Comparison of ENCODE assay signal across 8 cellular contexts in the genomic region with DNA sequence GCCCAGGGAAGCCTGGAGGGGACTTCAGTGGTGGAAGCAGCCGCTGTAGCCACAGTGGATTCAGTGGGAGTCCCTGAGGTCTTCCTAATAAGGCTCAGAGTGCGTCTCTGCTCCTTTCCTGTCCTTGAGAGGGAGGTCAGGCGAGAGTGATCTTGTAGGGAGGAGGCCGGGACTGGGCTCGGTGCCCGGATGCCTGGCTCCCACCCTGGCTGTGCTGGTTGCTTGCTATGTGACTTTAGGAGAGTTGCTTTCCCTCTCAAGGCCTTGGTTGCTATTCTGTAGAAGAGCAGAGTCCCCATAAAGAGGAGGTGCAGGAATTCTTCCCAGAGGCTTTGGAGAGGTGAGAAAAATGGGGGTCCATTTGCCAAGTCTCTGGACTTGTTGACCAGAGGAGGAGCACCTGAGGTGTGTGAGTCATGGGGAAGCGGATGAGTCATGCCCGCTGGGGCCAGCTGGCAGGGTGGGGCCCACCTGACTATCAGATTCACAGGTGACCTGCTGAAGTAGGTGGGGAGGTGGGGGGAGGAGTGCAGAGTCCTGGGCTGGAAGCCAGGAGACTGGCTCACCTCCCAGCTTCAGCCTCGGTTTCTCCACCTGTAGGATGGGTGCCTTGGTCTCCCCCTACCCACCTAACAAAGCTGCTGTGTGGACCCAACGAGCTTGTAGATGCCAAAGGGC. TPM values are rescaled to one million over a fixed set of nuclear protein-coding genes. Genes with fewer than 3 reads are reported as not detected.
A peak's percentile ranks its signal among the peaks of the same experiment; 100 is the strongest.
DNase-seq lines count a peak whose midpoint lies in the region; ATAC-seq and TF ChIP-seq lines count a peak whose summit lies in the region.

No MANE protein-coding gene starts in this region.

- 25 to 40% methylated on average over 10 of the region's 10 CpGs for WGBS in testis, 2 donors

- H3K4me3 ChIP-seq in kidney epithelial cell (ENCODE audit: low read depth, low read length) (no peak overlapping the region), testis (no peak overlapping the region)

- intact Hi-C loops in testis (cut with DNase I; ENCODE audit: low total_unique reads) = no loop called here

- no peak for TF ChIP-seq POLR2A in testis (IDR thresholded peaks at IDR 0.05)

- ATAC-seq in HG03097 (IDR thresholded peaks at IDR 0.05; ENCODE audit: low FRiP score, unreplicated experiment) (no peak), GM18511 (IDR thresholded peaks at IDR 0.05; ENCODE audit: unreplicated experiment) (no peak)

- peak overlapping the region; percentile 91 to 94 for H3K27ac ChIP-seq in testis

- peaks cover 93% of the 10 kb centered on the region for H3K4me1 ChIP-seq in testis

- H3K36me3 ChIP-seq in kidney epithelial cell (ENCODE audit: control insufficient read depth, insufficient read depth, low read length) (no peaks in the 10 kb centered on the region), testis (ENCODE audit: low read depth, missing control alignments) (no peaks in the 10 kb centered on the region)

- peak; percentile 88 for DNase-seq in M059J (ENCODE audit: low read depth)
- DNase-seq in astrocyte of the hippocampus (ENCODE audit: low read depth, low spot score) = peak; percentile 76
- DNase-seq in kidney epithelial cell (ENCODE audit: low read depth) = peak; percentile 66
- peak; percentile 94 for DNase-seq in testis
- DNase-seq in cerebellar cortex (ENCODE audit: low spot score) = no peak
- no peak for DNase-seq in AML-193 (lab: John Stamatoyannopoulos, UW)

- H3K9me3 ChIP-seq in testis = no peaks in the 10 kb centered on the region

- peak; percentile 3 for TF ChIP-seq CTCF in kidney epithelial cell (IDR thresholded peaks at IDR 0.05; ENCODE audit: insufficient read depth, low read length, poor library complexity, severe bottlenecking)
- TF ChIP-seq CTCF in testis (IDR thresholded peaks at IDR 0.05) = no peak

- H3K27me3 ChIP-seq in kidney epithelial cell (ENCODE audit: control insufficient read depth, insufficient read depth, low read length) (no peaks in the 10 kb centered on the region), testis (no peaks in the 10 kb centered on the region)

RNA-seq across cellular contexts. Expression of a gene that starts 13.8 kb away (rescaled TPM):
- total RNA-seq in M059J (2014; rRNA removed; shearing (Covaris generic)) = 142 and 207 TPM in 2 replicates
- total RNA-seq in kidney epithelial cell (163 and 180 TPM in 2 replicates), testis (100 to 1,000 TPM; 206 to 356 TPM)
- polyA plus RNA-seq in testis (ENCODE audit: insufficient read depth, low read depth, low replicate concordance) = 392 TPM

Comparison
In these comparisons a context has a peak if more than half of its experiments do, and no peak if none do; other contexts are left out.
1. DNase-seq: peak in M059J (single experiment), astrocyte of the hippocampus (single experiment), kidney epithelial cell (single experiment) and testis (single experiment); none in cerebellar cortex (single experiment) and AML-193 (0 of 2).